ENCODE assay signal across 15 cellular contexts in the genomic region with DNA sequence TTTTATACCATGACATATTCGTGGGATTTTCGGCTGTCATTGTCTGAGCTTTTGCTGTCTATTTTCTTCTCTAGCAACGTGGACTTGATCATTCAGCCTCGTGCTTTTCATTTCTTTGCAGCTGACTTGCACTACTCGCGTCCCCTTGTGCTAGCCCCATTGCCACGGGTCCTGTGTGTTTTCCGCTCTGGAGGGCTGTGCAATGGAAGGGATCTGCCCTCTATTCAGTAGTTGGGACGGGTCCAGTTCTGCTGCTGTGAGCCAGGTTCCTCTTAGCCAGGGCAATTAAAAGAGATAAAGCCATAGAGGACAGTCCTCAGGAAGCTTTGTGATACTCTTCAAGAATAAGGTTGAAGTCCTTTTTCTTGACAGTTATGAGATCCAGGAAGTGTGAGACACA. TPM values are rescaled to one million over a fixed set of nuclear protein-coding genes. Genes with fewer than 3 reads are reported as not detected.
DNase-seq lines count a peak whose midpoint lies in the region; ATAC-seq and TF ChIP-seq lines count a peak whose summit lies in the region.
"Had no signal": no experiment of that assay in that cellular context is flagged by ENCODE, and none has a peak within 500 bp of the region (broad histone marks: within the 10 kb centered on the region; RNA-seq: fewer than 3 reads in every experiment).

No MANE protein-coding gene starts in this region.

- no peak for TF ChIP-seq POLR2A in testis (IDR thresholded peaks at IDR 0.05)

- 82 to 92% methylated on average over 9 of the region's 9 CpGs for WGBS in testis, 2 donors

- no peak for ATAC-seq in HG02588 (IDR thresholded peaks at IDR 0.05; ENCODE audit: unreplicated experiment)
- ATAC-seq in GM18511 (IDR thresholded peaks at IDR 0.05; ENCODE audit: unreplicated experiment), result no peak

- H3K9me3 ChIP-seq in muscle layer of duodenum (ENCODE audit: control insufficient read depth in 1 of 2, low read length in 2 of 2), result no peaks in the 10 kb centered on the region
- no peaks in the 10 kb centered on the region for H3K9me3 ChIP-seq in testis
- H3K9me3 ChIP-seq: MG63 had no signal

- intact Hi-C loops in testis (cut with DNase I; ENCODE audit: low total_unique reads), result no loop called here

- H3K27ac ChIP-seq in VCaP (peak overlapping the region; percentile 96), muscle layer of duodenum (ENCODE audit: low read length) (peak overlapping the region; percentile 58), testis (peak overlapping the region; percentile 35 to 67)

- TF ChIP-seq CTCF in VCaP (conservative IDR thresholded peaks at IDR 0.05) (no peak), testis (IDR thresholded peaks at IDR 0.05) (no peak)

- DNase-seq in dermis blood vessel endothelial cell (peak; percentile 20), testis (no peak), NCI-H187 treated with DMSO at 0.1 percent for 48 hours (lab: John Stamatoyannopoulos, UW) (no peak)
- DNase-seq in activated CD4-positive, alpha-beta T cell treated with anti-CD3 and anti-CD28 coated beads, Interleukin-2, amount 50 U/mL, for 48 hours, result no peak
- DNase-seq: activated T-cell treated with anti-CD3 and anti-CD28 coated beads, Interleukin-2, amount 50 U/mL, for 48 hours; COR-L47; HCEC 1CT; MG63; NCI-H2029; NCI-H69; stimulated activated CD4-positive, alpha-beta T cell treated with anti-CD3 and anti-CD28 coated beads, Interleukin-4, amount 100 ng/mL, for 24 hours had no signal

- H3K36me3 ChIP-seq in muscle layer of duodenum (ENCODE audit: control insufficient read depth in 1 of 2, insufficient read depth in 2 of 2, low read length in 2 of 2) (no peaks in the 10 kb centered on the region), testis (ENCODE audit: low read depth, missing control alignments) (no peaks in the 10 kb centered on the region)

- no peaks in the 10 kb centered on the region for H3K27me3 ChIP-seq in muscle layer of duodenum (ENCODE audit: low read depth, low read length)
- no peaks in the 10 kb centered on the region for H3K27me3 ChIP-seq in testis
- H3K27me3 ChIP-seq: MG63 had no signal

- H3K4me3 ChIP-seq in muscle layer of duodenum (ENCODE audit: low read depth in 1 of 2, low read length in 2 of 2) (no peak overlapping the region), testis (no peak overlapping the region)
- H3K4me3 ChIP-seq: MG63 had no signal

- H3K4me1 ChIP-seq in muscle layer of duodenum (ENCODE audit: control insufficient read depth in 1 of 2, insufficient read depth in 2 of 2, low read length in 2 of 2) (peaks cover 12 to 13% of the 10 kb centered on the region in 2 donors), testis (peaks cover 65% of the 10 kb centered on the region)

RNA-seq across cellular contexts. Expression of a gene that starts 17.6 kb away (rescaled TPM):
- total RNA-seq in dermis blood vessel endothelial cell (158 and 173 TPM in 2 replicates), testis (10 to 100 TPM; 31.8 to 67.0 TPM)
- 21.0 TPM for polyA plus RNA-seq in testis (ENCODE audit: insufficient read depth, low read depth, low replicate concordance)
